ENCODE assay signal across 1 cellular context in the genomic region with DNA sequence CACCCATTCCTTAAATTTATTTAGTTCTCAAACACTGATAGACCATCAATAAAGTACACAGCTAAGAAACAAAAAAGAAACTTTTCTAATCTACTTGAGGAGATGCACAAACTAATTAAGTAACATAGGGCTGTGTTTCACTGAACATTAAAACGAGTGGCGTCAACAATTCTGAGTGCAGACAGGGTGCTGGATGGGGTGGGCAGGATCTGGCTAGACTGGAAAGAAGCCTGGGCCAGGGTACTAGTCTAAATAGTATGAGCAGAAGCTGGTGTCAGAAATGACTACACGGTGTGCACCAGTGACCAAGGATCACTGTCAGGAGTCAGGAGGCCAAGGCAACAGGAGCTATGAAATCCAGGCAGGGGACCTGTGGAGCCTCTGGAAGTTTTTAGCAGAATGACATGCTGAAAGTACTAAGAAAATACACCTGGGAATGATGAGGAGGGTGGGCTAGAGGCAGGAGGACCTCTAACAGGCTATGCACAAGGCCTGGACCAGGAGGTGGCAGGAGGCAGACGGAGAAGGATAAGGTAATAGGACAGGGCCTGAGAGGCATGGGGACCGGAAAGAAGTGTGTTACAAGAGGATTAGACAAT.
TF ChIP-seq lines count a peak whose summit lies in the region.

No MANE protein-coding gene starts in this region.

TF ChIP-seq in WTC11, 78 proteins besides CTCF, POLR2A, EP300 and RAD21:
- TF ChIP-seq FOXJ3 (CRISPR knock-in tag; IDR thresholded peaks at IDR 0.05; ENCODE audit: borderline replicate concordance) (no peak), NR2C2 (CRISPR knock-in tag; IDR thresholded peaks at IDR 0.05) (no peak), ZNF671 (CRISPR knock-in tag; IDR thresholded peaks at IDR 0.05) (no peak), ZNF416 (CRISPR knock-in tag; IDR thresholded peaks at IDR 0.05) (no peak), HMGA2 (CRISPR knock-in tag; IDR thresholded peaks at IDR 0.05) (no peak), RELA (CRISPR knock-in tag; IDR thresholded peaks at IDR 0.05; ENCODE audit: borderline replicate concordance) (no peak), GRHL2 (CRISPR knock-in tag; IDR thresholded peaks at IDR 0.05; ENCODE audit: insufficient replicate concordance, severe bottlenecking) (no peak)
- TF ChIP-seq, protein P1, sequence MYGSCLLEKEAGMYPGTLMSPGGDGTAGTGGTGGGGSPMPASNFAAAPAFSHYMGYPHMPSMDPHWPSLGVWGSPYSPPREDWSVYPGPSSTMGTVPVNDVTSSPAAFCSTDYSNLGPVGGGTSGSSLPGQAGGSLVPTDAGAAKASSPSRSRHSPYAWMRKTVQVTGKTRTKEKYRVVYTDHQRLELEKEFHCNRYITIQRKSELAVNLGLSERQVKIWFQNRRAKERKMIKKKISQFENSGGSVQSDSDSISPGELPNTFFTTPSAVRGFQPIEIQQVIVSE (CRISPR knock-in tag; IDR thresholded peaks at IDR 0.05; ENCODE audit: borderline replicate concordance): no peak
- TF ChIP-seq, protein P2, sequence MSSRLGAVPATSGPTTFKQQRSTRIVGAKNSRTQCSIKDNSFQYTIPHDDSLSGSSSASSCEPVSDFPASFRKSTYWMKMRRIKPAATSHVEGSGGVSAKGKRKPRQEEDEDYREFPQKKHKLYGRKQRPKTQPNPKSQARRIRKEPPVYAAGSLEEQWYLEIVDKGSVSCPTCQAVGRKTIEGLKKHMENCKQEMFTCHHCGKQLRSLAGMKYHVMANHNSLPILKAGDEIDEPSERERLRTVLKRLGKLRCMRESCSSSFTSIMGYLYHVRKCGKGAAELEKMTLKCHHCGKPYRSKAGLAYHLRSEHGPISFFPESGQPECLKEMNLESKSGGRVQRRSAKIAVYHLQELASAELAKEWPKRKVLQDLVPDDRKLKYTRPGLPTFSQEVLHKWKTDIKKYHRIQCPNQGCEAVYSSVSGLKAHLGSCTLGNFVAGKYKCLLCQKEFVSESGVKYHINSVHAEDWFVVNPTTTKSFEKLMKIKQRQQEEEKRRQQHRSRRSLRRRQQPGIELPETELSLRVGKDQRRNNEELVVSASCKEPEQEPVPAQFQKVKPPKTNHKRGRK (CRISPR knock-in tag; IDR thresholded peaks at IDR 0.05; ENCODE audit: borderline replicate concordance): no peak
- TF ChIP-seq, protein P3, sequence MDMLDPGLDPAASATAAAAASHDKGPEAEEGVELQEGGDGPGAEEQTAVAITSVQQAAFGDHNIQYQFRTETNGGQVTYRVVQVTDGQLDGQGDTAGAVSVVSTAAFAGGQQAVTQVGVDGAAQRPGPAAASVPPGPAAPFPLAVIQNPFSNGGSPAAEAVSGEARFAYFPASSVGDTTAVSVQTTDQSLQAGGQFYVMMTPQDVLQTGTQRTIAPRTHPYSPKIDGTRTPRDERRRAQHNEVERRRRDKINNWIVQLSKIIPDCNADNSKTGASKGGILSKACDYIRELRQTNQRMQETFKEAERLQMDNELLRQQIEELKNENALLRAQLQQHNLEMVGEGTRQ (CRISPR knock-in tag; IDR thresholded peaks at IDR 0.05): no peak
